Comparison of ENCODE assay signal across 24 cellular contexts in the genomic region with DNA sequence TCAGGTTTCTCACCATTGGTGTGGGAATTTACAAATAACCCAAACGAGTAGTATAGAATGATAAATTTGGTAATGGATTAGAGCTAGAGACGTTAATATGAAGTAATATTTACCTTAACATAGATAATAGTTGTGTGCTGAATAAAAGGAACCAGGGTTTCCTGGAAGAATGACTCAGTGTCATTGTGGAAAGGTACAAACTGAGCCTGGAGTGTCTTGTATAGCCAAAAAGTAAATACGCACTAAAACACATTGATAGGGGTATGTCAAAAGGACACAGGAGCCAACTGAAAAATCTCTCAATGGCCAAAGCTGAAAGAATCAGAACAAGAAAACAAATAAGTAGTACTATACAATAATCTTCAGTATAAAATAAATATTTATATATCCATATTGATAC.
A peak's percentile ranks its signal among the peaks of the same experiment; 100 is the strongest.
DNase-seq lines count a peak whose midpoint lies in the region; ATAC-seq and TF ChIP-seq lines count a peak whose summit lies in the region.
"Had no signal": no experiment of that assay in that cellular context is flagged by ENCODE, and none has a peak within 500 bp of the region (broad histone marks: within the 10 kb centered on the region; RNA-seq: fewer than 3 reads in every experiment).

No MANE protein-coding gene starts in this region.

- no peak overlapping the region for H3K4me3 ChIP-seq in body of pancreas
- H3K4me3 ChIP-seq: GM23248, SK-N-MC had no signal

- no peak overlapping the region for H3K27ac ChIP-seq in body of pancreas
- H3K27ac ChIP-seq: GM23248, HL-60, RWPE1, SK-N-MC had no signal

- no peaks in the 10 kb centered on the region for H3K27me3 ChIP-seq in body of pancreas
- H3K27me3 ChIP-seq: BE2C had no signal

- WGBS in body of pancreas, 2 donors, result 27 to 37% methylated on average over 3 of the region's 3 CpGs

- ATAC-seq in body of pancreas, result peak; percentile 27
- ATAC-seq: Panc1 had no signal

- H3K36me3 ChIP-seq in body of pancreas (replicated peaks in 1 of 2; ENCODE audit: insufficient read depth in 1 of 2, low read depth in 2 of 2), result no peaks in the 10 kb centered on the region
- H3K36me3 ChIP-seq: BE2C had no signal

- H3K4me1 ChIP-seq in body of pancreas, result no peaks in the 10 kb centered on the region
- H3K4me1 ChIP-seq: BE2C had no signal

- H3K9me3 ChIP-seq in body of pancreas, result no peaks in the 10 kb centered on the region
- H3K9me3 ChIP-seq: BE2C had no signal

- DNase-seq in NCI-H345 (lab: John Stamatoyannopoulos, UW) (peak; percentile 7), NCI-H345 treated with DMSO at 0.1 percent for 48 hours (lab: John Stamatoyannopoulos, UW; ENCODE audit: unreplicated experiment) (no peak), DMS53 treated with DMSO at 0.1 percent for 48 hours (lab: John Stamatoyannopoulos, UW; ENCODE audit: unreplicated experiment) (peak; percentile 76), NCI-H748 (lab: John Stamatoyannopoulos, UW; ENCODE audit: unreplicated experiment) (peak; percentile 64), body of pancreas (no peak), NCI-H1694 treated with DMSO at 0.1 percent for 48 hours (lab: John Stamatoyannopoulos, UW) (no peak), NCI-H2196 treated with DMSO at 0.1 percent for 48 hours (lab: John Stamatoyannopoulos, UW; ENCODE audit: unreplicated experiment) (no peak)
- DNase-seq: 8988T; ACHN; BE2C; CD8-positive, alpha-beta memory T cell; DMS 273 treated with DMSO at 0.1 percent for 48 hours; GM23248; H7; NCI-H1092 treated with DMSO at 0.1 percent for 48 hours; NCI-H1436; NCI-H2171; NCI-H446; NCI-H526 treated with DMSO at 0.1 percent for 48 hours; SIG-M5 had no signal

- TF ChIP-seq CTCF in body of pancreas (IDR thresholded peaks at IDR 0.05), result no peak

- intact Hi-C loops in body of pancreas (cut with DNase I), result no loop called here

- no peak for TF ChIP-seq POLR2A in body of pancreas (IDR thresholded peaks at IDR 0.05)

Comparison
In these comparisons a context has a peak if more than half of its experiments do, and no peak if none do; other contexts are left out.
1. DNase-seq: peak in NCI-H345 (single experiment), DMS53 treated with DMSO at 0.1 percent for 48 hours (single experiment) and NCI-H748 (single experiment); none in NCI-H345 treated with DMSO at 0.1 percent for 48 hours (single experiment), body of pancreas (0 of 4), NCI-H1694 treated with DMSO at 0.1 percent for 48 hours (single experiment) and NCI-H2196 treated with DMSO at 0.1 percent for 48 hours (single experiment).